In the genomic region with DNA sequence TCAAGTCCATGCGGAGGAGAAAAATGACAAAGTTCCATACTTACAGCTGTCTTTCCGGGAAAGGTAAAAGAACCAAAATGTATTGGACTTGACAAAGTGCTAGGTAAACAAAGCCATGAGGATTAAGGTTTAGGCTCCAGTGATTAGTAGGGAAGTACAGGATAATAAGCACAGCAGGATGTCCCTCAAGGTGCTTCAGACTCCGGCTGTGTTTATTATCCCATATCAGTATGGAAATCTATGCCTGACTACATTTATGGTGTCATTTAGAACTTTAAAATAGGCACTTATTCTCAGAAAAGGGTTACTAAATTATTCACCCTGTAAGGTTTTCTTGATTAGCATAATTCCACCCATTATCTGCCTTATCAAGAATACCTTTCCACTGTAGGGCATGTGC, we compare ENCODE assay signal across 19 cellular contexts.
"Had no signal": no experiment of that assay in that cellular context is flagged by ENCODE, and none has a peak within 500 bp of the region (broad histone marks: within the 10 kb centered on the region; RNA-seq: fewer than 3 reads in every experiment).

No MANE protein-coding gene starts in this region.

- ATAC-seq: activated naive CD4-positive, alpha-beta T cell treated with anti-CD3 and anti-CD28 coated beads, Interleukin-2, amount 50 U/mL, for 72 hours; gastroesophageal sphincter had no signal

- H3K4me1 Mint-ChIP-seq: stimulated activated effector memory CD8-positive, alpha-beta T cell treated with anti-CD3 and anti-CD28 coated beads, Interleukin-12 subunit alpha, Interleukin-12 subunit beta, amount 100 ng/mL, for 72 hours had no signal

- H3K27ac Mint-ChIP-seq: activated naive CD4-positive, alpha-beta T cell treated with anti-CD3 and anti-CD28 coated beads, Interleukin-2, amount 50 U/mL, for 72 hours; mesothelial cell of epicardium; natural killer cell treated with Interleukin-12 subunit alpha and Interleukin-12 subunit beta and Interleukin-15 and Interleukin-18, amount 100 ng/mL, for 72 hours; stimulated activated effector memory CD8-positive, alpha-beta T cell treated with anti-CD3 and anti-CD28 coated beads, Interleukin-12 subunit alpha, Interleukin-12 subunit beta, amount 100 ng/mL, for 72 hours; type B pancreatic cell had no signal

- H3K9me3 Mint-ChIP-seq: mesothelial cell of epicardium; natural killer cell treated with Interleukin-12 subunit alpha and Interleukin-12 subunit beta and Interleukin-15 and Interleukin-18, amount 100 ng/mL, for 72 hours; type B pancreatic cell had no signal

- H3K9me3 ChIP-seq: gastroesophageal sphincter, heart left ventricle, sigmoid colon, testis had no signal

- H3K4me3 ChIP-seq: gastroesophageal sphincter, heart left ventricle, lung, sigmoid colon, testis had no signal

- H3K4me3 Mint-ChIP-seq: mesothelial cell of epicardium; natural killer cell treated with Interleukin-12 subunit alpha and Interleukin-12 subunit beta and Interleukin-15 and Interleukin-18, amount 100 ng/mL, for 72 hours; stimulated activated effector memory CD8-positive, alpha-beta T cell treated with anti-CD3 and anti-CD28 coated beads, Interleukin-12 subunit alpha, Interleukin-12 subunit beta, amount 100 ng/mL, for 72 hours; type B pancreatic cell had no signal

- H3K36me3 Mint-ChIP-seq: activated naive CD4-positive, alpha-beta T cell treated with anti-CD3 and anti-CD28 coated beads, Interleukin-2, amount 50 U/mL, for 72 hours; mesothelial cell of epicardium; natural killer cell treated with Interleukin-12 subunit alpha and Interleukin-12 subunit beta and Interleukin-15 and Interleukin-18, amount 100 ng/mL, for 72 hours; stimulated activated effector memory CD8-positive, alpha-beta T cell treated with anti-CD3 and anti-CD28 coated beads, Interleukin-12 subunit alpha, Interleukin-12 subunit beta, amount 100 ng/mL, for 72 hours; type B pancreatic cell had no signal

- H3K4me1 ChIP-seq: gastroesophageal sphincter, testis had no signal

- H3K36me3 ChIP-seq: gastroesophageal sphincter, heart left ventricle, sigmoid colon had no signal

- DNase-seq: activated CD4-positive, alpha-beta T cell treated with anti-CD3 and anti-CD28 coated beads, Interleukin-2, amount 50 U/mL, for 1 hour; activated CD4-positive, CD25-positive, alpha-beta regulatory T cell treated with anti-CD3 and anti-CD28 coated beads, Interleukin-2, amount 50 U/mL, for 72 hours; activated CD8-positive, alpha-beta memory T cell treated with anti-CD3 and anti-CD28 coated beads, Interleukin-2, amount 50 U/mL, for 48 hours; activated gamma-delta T cell treated with Interleukin-2 at 50 U/mL for 16 hours; activated T-cell treated with anti-CD3 and anti-CD28 coated beads, Interleukin-2, amount 50 U/mL, for 48 hours; effector CD4-positive, alpha-beta T cell; kidney; sigmoid colon; stimulated activated CD4-positive, alpha-beta T cell treated with anti-CD3 and anti-CD28 coated beads, Interleukin-4, amount 100 ng/mL, for 24 hours had no signal

- H3K27ac ChIP-seq: gastroesophageal sphincter, heart left ventricle, parathyroid adenoma, sigmoid colon, testis had no signal

- H3K27me3 ChIP-seq: gastroesophageal sphincter, heart left ventricle, sigmoid colon, testis had no signal
